In the genomic region with DNA sequence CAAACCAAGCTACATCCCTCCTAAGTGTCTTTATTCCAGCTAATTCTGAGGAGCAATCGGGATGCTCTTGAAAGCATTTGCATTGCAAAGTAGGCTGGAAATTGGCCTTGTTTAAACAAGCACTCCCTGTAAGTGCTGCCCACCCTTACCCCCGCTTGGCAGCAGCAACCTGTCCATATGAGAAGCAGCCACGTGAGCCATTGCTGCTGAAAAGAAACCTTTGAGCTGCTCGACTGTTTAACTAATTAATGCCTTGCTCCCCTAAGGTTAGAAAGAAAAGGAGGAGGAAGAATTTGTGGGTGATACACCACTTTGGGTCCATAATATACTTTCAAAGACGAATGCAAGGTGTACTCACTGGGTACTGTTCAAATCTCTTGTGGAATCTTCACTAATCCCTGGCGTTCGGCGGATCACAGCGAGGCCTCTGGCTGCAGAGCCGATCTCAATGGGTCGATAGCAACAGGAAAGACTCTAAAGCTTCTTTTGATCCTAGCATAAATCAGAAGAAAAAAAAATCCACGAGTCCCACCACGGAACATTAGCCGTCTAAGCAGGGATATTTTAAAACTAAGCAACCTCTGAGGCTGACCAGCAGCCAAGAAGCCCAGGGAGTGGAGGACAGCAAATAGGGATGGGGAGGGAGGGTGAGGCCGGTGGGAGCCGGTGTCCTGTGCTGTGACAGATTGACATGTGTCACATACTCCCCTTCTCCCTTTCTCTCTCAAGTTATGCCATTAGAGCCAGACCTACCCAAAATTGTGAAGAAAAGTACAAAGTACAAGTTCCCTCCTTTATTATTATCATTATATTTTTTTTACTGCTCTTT, we compare ENCODE assay signal across 12 cellular contexts. TPM values are rescaled to one million over a fixed set of nuclear protein-coding genes. Genes with fewer than 3 reads are reported as not detected.
DNase-seq lines count a peak whose midpoint lies in the region; TF ChIP-seq lines count a peak whose summit lies in the region.
"Had no signal": no experiment of that assay in that cellular context is flagged by ENCODE, and none has a peak within 500 bp of the region (broad histone marks: within the 10 kb centered on the region; RNA-seq: fewer than 3 reads in every experiment).

No MANE protein-coding gene starts in this region.

- no peaks in the 10 kb centered on the region for H3K79me2 ChIP-seq in hepatocyte

- H3K27ac ChIP-seq in HUES6 (ENCODE audit: low read depth, low read length), result no peak overlapping the region
- H3K27ac ChIP-seq in hepatocyte, result no peak overlapping the region
- H3K27ac ChIP-seq: coronary artery, suprapubic skin had no signal

- peaks cover 15% of the 10 kb centered on the region for H3K4me1 Mint-ChIP-seq in progenitor cell of endocrine pancreas (ENCODE audit: low read depth)
- H3K4me1 Mint-ChIP-seq in activated CD4-positive, alpha-beta T cell treated with anti-CD3 and anti-CD28 coated beads, Interleukin-2, amount 10 ng/mL, durations not matched to agents 7 days and 5 days, result no peaks in the 10 kb centered on the region
- no peaks in the 10 kb centered on the region for H3K4me1 Mint-ChIP-seq in activated CD4-positive, alpha-beta memory T cell treated with anti-CD3 and anti-CD28 coated beads for 36 hours (ENCODE audit: low read depth)
- H3K4me1 Mint-ChIP-seq: CD8-positive, alpha-beta memory T cell had no signal

- H3K9me2 ChIP-seq in hepatocyte (replicated peaks; ENCODE audit: insufficient read depth), result no peaks in the 10 kb centered on the region

- peak overlapping the region; percentile 65 for H3K27ac Mint-ChIP-seq in progenitor cell of endocrine pancreas
- H3K27ac Mint-ChIP-seq in activated CD4-positive, alpha-beta T cell treated with anti-CD3 and anti-CD28 coated beads, Interleukin-2, amount 10 ng/mL, durations not matched to agents 7 days and 5 days, result no peak overlapping the region
- no peak overlapping the region for H3K27ac Mint-ChIP-seq in activated CD4-positive, alpha-beta memory T cell treated with anti-CD3 and anti-CD28 coated beads for 36 hours
- H3K27ac Mint-ChIP-seq: CD8-positive, alpha-beta memory T cell; natural killer cell treated with Interleukin-12 subunit alpha and Interleukin-12 subunit beta and Interleukin-15 and Interleukin-18, amount 100 ng/mL, for 72 hours had no signal

- POLR2A ChIA-PET in activated CD4-positive, alpha-beta T cell treated with anti-CD3 and anti-CD28 coated beads, Interleukin-2, amount 10 ng/mL, durations not matched to agents 7 days and 5 days (lab: Charles Lee), result no interaction called here
- POLR2A ChIA-PET in activated CD4-positive, alpha-beta memory T cell treated with anti-CD3 and anti-CD28 coated beads for 36 hours (lab: Charles Lee), result no interaction called here

- peak overlapping the region; percentile 51 for H3K4me3 Mint-ChIP-seq in progenitor cell of endocrine pancreas (ENCODE audit: low read depth)
- H3K4me3 Mint-ChIP-seq in activated CD4-positive, alpha-beta T cell treated with anti-CD3 and anti-CD28 coated beads, Interleukin-2, amount 10 ng/mL, durations not matched to agents 7 days and 5 days, result no peak overlapping the region
- no peak overlapping the region for H3K4me3 Mint-ChIP-seq in activated CD4-positive, alpha-beta memory T cell treated with anti-CD3 and anti-CD28 coated beads for 36 hours
- H3K4me3 Mint-ChIP-seq: CD8-positive, alpha-beta memory T cell; natural killer cell treated with Interleukin-12 subunit alpha and Interleukin-12 subunit beta and Interleukin-15 and Interleukin-18, amount 100 ng/mL, for 72 hours had no signal

- peaks cover 9% of the 10 kb centered on the region for H3K27me3 Mint-ChIP-seq in progenitor cell of endocrine pancreas
- H3K27me3 Mint-ChIP-seq in activated CD4-positive, alpha-beta T cell treated with anti-CD3 and anti-CD28 coated beads, Interleukin-2, amount 10 ng/mL, durations not matched to agents 7 days and 5 days, result peaks cover 21% of the 10 kb centered on the region
- H3K27me3 Mint-ChIP-seq in activated CD4-positive, alpha-beta memory T cell treated with anti-CD3 and anti-CD28 coated beads for 36 hours, result peaks cover 6% of the 10 kb centered on the region

- H2AFZ ChIP-seq in hepatocyte, result peak overlapping the region; percentile 70

- H3K27me3 ChIP-seq in HUES6 (ENCODE audit: control insufficient read depth, insufficient read depth, low read length) (peaks cover 81% of the 10 kb centered on the region), hepatocyte (peaks cover 4% of the 10 kb centered on the region)
- H3K27me3 ChIP-seq: suprapubic skin had no signal

- H3K4me2 ChIP-seq in hepatocyte, result peak overlapping the region; percentile 69

- whole genome bisulfite sequencing in hepatocyte (ENCODE audit: low lambda C conversion rate, missing lambda C conversion rate), result 24% methylated on average over 16 of the region's 16 CpGs

- intact Hi-C loops in activated CD4-positive, alpha-beta memory T cell treated with anti-CD3 and anti-CD28 coated beads for 36 hours (cut with micrococcal nuclease), result no loop called here

- DNase-seq in NCI-H345 (lab: John Stamatoyannopoulos, UW) (peak; percentile 88), hepatocyte (ENCODE audit: low spot score) (no peak), progenitor cell of endocrine pancreas (ENCODE audit: low spot score, unreplicated experiment) (no peak)
- DNase-seq in stimulated activated CD4-positive, alpha-beta T cell treated with anti-CD3 and anti-CD28 coated beads, Interleukin-4, amount 100 ng/mL, for 1 hour, result no peak
- DNase-seq in activated CD4-positive, alpha-beta T cell treated with anti-CD3 and anti-CD28 coated beads, Interleukin-2, amount 10 ng/mL, durations not matched to agents 7 days and 5 days, result no peak
- DNase-seq in activated CD4-positive, alpha-beta memory T cell treated with anti-CD3 and anti-CD28 coated beads for 36 hours, result no peak
- DNase-seq: CD8-positive, alpha-beta memory T cell; GOT3 had no signal

- TF ChIP-seq CTCF in hepatocyte (IDR thresholded peaks at IDR 0.05; ENCODE audit: poor library complexity), result no peak
- TF ChIP-seq CTCF in progenitor cell of endocrine pancreas (IDR thresholded peaks at IDR 0.05; ENCODE audit: unreplicated experiment), result no peak

- H3K4me3 ChIP-seq in HUES6 (ENCODE audit: low read depth, low read length) (peak overlapping the region; percentile 24), hepatocyte (no peak overlapping the region)
- H3K4me3 ChIP-seq: coronary artery, suprapubic skin had no signal

- H3K9me3 ChIP-seq in HUES6 (ENCODE audit: control insufficient read depth, insufficient read depth, low read depth, low read length), result no peaks in the 10 kb centered on the region
- no peaks in the 10 kb centered on the region for H3K9me3 ChIP-seq in hepatocyte (ENCODE audit: low read depth)
- H3K9me3 ChIP-seq: suprapubic skin had no signal

- no peaks in the 10 kb centered on the region for H3K36me3 Mint-ChIP-seq in progenitor cell of endocrine pancreas (ENCODE audit: insufficient read depth)
- no peaks in the 10 kb centered on the region for H3K36me3 Mint-ChIP-seq in activated CD4-positive, alpha-beta T cell treated with anti-CD3 and anti-CD28 coated beads, Interleukin-2, amount 10 ng/mL, durations not matched to agents 7 days and 5 days (ENCODE audit: low read depth)
- no peaks in the 10 kb centered on the region for H3K36me3 Mint-ChIP-seq in activated CD4-positive, alpha-beta memory T cell treated with anti-CD3 and anti-CD28 coated beads for 36 hours
- H3K36me3 Mint-ChIP-seq: CD8-positive, alpha-beta memory T cell; natural killer cell treated with Interleukin-12 subunit alpha and Interleukin-12 subunit beta and Interleukin-15 and Interleukin-18, amount 100 ng/mL, for 72 hours had no signal

- peaks cover 34% of the 10 kb centered on the region for H3K4me1 ChIP-seq in HUES6 (ENCODE audit: control insufficient read depth, insufficient read depth, low read length)
- peaks cover 8% of the 10 kb centered on the region for H3K4me1 ChIP-seq in hepatocyte (ENCODE audit: insufficient read depth)
- H3K4me1 ChIP-seq: suprapubic skin had no signal

- no peaks in the 10 kb centered on the region for H3K36me3 ChIP-seq in HUES6 (ENCODE audit: control insufficient read depth, insufficient read depth, low read length)
- no peaks in the 10 kb centered on the region for H3K36me3 ChIP-seq in hepatocyte (replicated peaks; ENCODE audit: insufficient read depth, low read depth)
- H3K36me3 ChIP-seq: suprapubic skin had no signal

- CTCF ChIA-PET in activated CD4-positive, alpha-beta T cell treated with anti-CD3 and anti-CD28 coated beads, Interleukin-2, amount 10 ng/mL, durations not matched to agents 7 days and 5 days (lab: Charles Lee), result no interaction called here
- CTCF ChIA-PET in activated CD4-positive, alpha-beta memory T cell treated with anti-CD3 and anti-CD28 coated beads for 36 hours (lab: Charles Lee), result interaction anchor here (1.5 to 2.1 kb wide), 2 partner anchors 8 to 25 kb away, joined by 3 to 9 read pairs; no protein-coding TSS in a partner anchor

- no peaks in the 10 kb centered on the region for H4K20me1 ChIP-seq in hepatocyte (ENCODE audit: insufficient read depth, poor library complexity, severe bottlenecking)

- H3K9me3 Mint-ChIP-seq in progenitor cell of endocrine pancreas (ENCODE audit: low read depth), result no peaks in the 10 kb centered on the region
- no peaks in the 10 kb centered on the region for H3K9me3 Mint-ChIP-seq in activated CD4-positive, alpha-beta T cell treated with anti-CD3 and anti-CD28 coated beads, Interleukin-2, amount 10 ng/mL, durations not matched to agents 7 days and 5 days
- no peaks in the 10 kb centered on the region for H3K9me3 Mint-ChIP-seq in activated CD4-positive, alpha-beta memory T cell treated with anti-CD3 and anti-CD28 coated beads for 36 hours
- H3K9me3 Mint-ChIP-seq: CD8-positive, alpha-beta memory T cell; natural killer cell treated with Interleukin-12 subunit alpha and Interleukin-12 subunit beta and Interleukin-15 and Interleukin-18, amount 100 ng/mL, for 72 hours had no signal

- H3K9ac ChIP-seq in HUES6 (ENCODE audit: low read length), result no peak overlapping the region

RNA-seq across cellular contexts. Expression of a gene that starts 37.2 kb away (rescaled TPM):
- total RNA-seq in hepatocyte, result 82.4 and 88.5 TPM in 2 replicates
- polyA plus RNA-seq in hepatocyte, result 97.9 and 108 TPM in 2 replicates
- 62.5 and 66.1 TPM in 2 replicates for total RNA-seq in progenitor cell of endocrine pancreas
- 10 to 100 TPM; 22.9 to 25.0 TPM for total RNA-seq in activated CD4-positive, alpha-beta T cell treated with anti-CD3 and anti-CD28 coated beads, Interleukin-2, amount 10 ng/mL, durations not matched to agents 7 days and 5 days
- 10 to 100 TPM in 1 of 2 experiments, 1 to 10 TPM in 1; 8.7 to 10.1 TPM for total RNA-seq in activated CD4-positive, alpha-beta memory T cell treated with anti-CD3 and anti-CD28 coated beads for 36 hours
